ENCODE assay signal across 8 cellular contexts in the genomic region with DNA sequence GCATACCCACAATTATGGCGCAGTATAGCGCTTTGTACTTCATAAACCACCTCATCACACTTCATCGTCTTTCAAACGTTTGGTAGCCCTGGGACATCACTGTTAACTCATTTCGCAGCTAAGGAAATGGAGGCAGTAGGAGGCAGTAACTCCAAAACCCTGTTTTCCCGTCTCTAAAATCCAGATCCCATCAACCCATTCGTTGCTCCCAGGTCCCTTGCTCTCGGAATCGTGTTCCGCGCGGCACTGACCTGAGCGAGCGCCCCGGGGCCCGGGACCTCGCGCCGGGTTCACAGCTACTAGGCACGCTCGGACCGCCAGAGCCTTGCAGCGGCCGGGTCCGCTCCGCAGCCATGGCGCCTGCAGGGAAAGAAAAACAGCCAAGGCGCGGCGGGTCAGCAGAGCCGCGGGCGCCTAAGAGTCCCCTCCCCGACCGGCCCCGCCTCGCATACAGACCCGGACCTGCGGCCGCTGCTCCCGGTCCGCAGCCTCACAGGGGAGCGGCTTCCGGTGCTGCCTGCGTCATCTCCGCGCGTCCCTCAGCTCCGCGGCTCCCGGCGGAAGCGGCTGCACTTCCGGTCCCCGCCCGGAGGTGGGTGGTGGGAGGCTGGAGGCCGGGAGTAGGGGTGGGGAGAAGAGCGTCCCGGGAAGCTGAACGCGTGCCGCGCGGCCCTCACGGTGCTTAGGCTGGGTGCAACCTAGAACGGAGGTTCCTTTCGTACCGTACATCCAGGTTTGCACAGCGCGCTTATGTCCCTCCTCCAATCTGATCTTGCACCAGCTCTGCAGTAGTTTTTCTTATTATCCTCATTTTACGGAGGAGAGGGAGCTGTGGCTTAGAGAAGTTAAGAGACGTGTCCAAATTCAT. TPM values are rescaled to one million over a fixed set of nuclear protein-coding genes. Genes with fewer than 3 reads are reported as not detected.
DNase-seq lines count a peak whose midpoint lies in the region; ATAC-seq and TF ChIP-seq lines count a peak whose summit lies in the region.

Gene FBXW2, minus strand, starts transcription at position 519 of the 868 bp plus-strand sequence. CDS start 5,158 bp downstream, outside the sequence.

- H2AFZ ChIP-seq in GM23338 = peak within 1 kb of the TSS; percentile 99

- H3K27ac ChIP-seq in GM23338 (ENCODE audit: low read depth) = peak within 1 kb of the TSS; percentile 99

- H3K9me3 Mint-ChIP-seq in GM23338 = no peaks in the 10 kb centered on the region
- no peaks in the 10 kb centered on the region for H3K9me3 Mint-ChIP-seq in natural killer cell treated with Interleukin-12 subunit alpha and Interleukin-12 subunit beta and Interleukin-15 and Interleukin-18, amount 100 ng/mL, for 72 hours

- no peak for TF ChIP-seq CTCF in GM23338 (conservative IDR thresholded peaks at IDR 0.05; ENCODE audit: low read depth in 2 of 2)
- no peak for TF ChIP-seq CTCF in fibroblast of pulmonary artery (IDR thresholded peaks at IDR 0.05; ENCODE audit: low read length, missing control alignments)

- 0 out of 2 replicates have a peak, but pooled peaks cover 1% of the 10 kb centered on the region for H4K20me1 ChIP-seq in GM23338 (replicated peaks; ENCODE audit: insufficient read depth)

- peaks cover 5% of the 10 kb centered on the region; the same call in 1 of the 2 replicates for H3F3A ChIP-seq in GM23338 (replicated peaks; ENCODE audit: low read depth)

- peak within 1 kb of the TSS; percentile 95 for H3K4me3 ChIP-seq in GM23338
- peak within 1 kb of the TSS; percentile 72 for H3K4me3 ChIP-seq in fibroblast of pulmonary artery (replicated peaks; ENCODE audit: low read depth, low read length)

- H3K4me2 ChIP-seq in GM23338 = peak within 1 kb of the TSS; percentile 98

- peaks cover 1% of the 10 kb centered on the region for H3K27me3 Mint-ChIP-seq in GM23338 (ENCODE audit: insufficient read depth, low read depth, poor library complexity)
- no peaks in the 10 kb centered on the region for H3K27me3 Mint-ChIP-seq in natural killer cell treated with Interleukin-12 subunit alpha and Interleukin-12 subunit beta and Interleukin-15 and Interleukin-18, amount 100 ng/mL, for 72 hours

- peak within 1 kb of the TSS; percentile 94 for H3K4me3 Mint-ChIP-seq in GM23338
- H3K4me3 Mint-ChIP-seq in natural killer cell treated with Interleukin-12 subunit alpha and Interleukin-12 subunit beta and Interleukin-15 and Interleukin-18, amount 100 ng/mL, for 72 hours = peak within 1 kb of the TSS; percentile 96

- H3K4me1 ChIP-seq in GM23338 (ENCODE audit: insufficient read depth) = peaks cover 10% of the 10 kb centered on the region; the same call in 1 of the 2 replicates

- peak; percentile 98 for DNase-seq in Daoy (ENCODE audit: low read depth)
- DNase-seq in GM23338 (ENCODE audit: low spot score) = peak; percentile 97
- peak; percentile 85 for DNase-seq in LHCN-M2 (ENCODE audit: low read depth)
- peak; percentile 88 to 92 for DNase-seq in SHP77 (lab: John Stamatoyannopoulos, UW)
- peak; percentile 80 for DNase-seq in activated effector memory CD4-positive, alpha-beta T cell treated with Interleukin-2 at 50 U/mL for 16 hours
- DNase-seq in fibroblast of pulmonary artery (ENCODE audit: low read depth) = peak; percentile 92
- DNase-seq in natural killer cell treated with Interleukin-12 subunit alpha and Interleukin-12 subunit beta and Interleukin-15 and Interleukin-18, amount 100 ng/mL, for 72 hours (ENCODE audit: low spot score) = peak; percentile 94
- DNase-seq in stimulated activated naive CD4-positive, alpha-beta T cell treated with Interleukin-2 at 50 U/mL for 16 hours (lab: John Stamatoyannopoulos, UW) = peak; percentile 85

- H3K79me2 ChIP-seq in GM23338 (replicated peaks; ENCODE audit: insufficient read depth) = peaks cover 49% of the 10 kb centered on the region

- peak; percentile 97 for ATAC-seq in GM23338
- ATAC-seq in natural killer cell treated with Interleukin-12 subunit alpha and Interleukin-12 subunit beta and Interleukin-15 and Interleukin-18, amount 100 ng/mL, for 72 hours = peak; percentile 98 to 99

- H3K36me3 Mint-ChIP-seq in GM23338 (ENCODE audit: low read depth) = peaks cover 16% of the 10 kb centered on the region; the same call in 2 of the 3 replicates
- H3K36me3 Mint-ChIP-seq in natural killer cell treated with Interleukin-12 subunit alpha and Interleukin-12 subunit beta and Interleukin-15 and Interleukin-18, amount 100 ng/mL, for 72 hours = peaks cover 4% of the 10 kb centered on the region

- H3K36me3 ChIP-seq in GM23338 (ENCODE audit: insufficient read depth) = no peaks in the 10 kb centered on the region

- no peaks in the 10 kb centered on the region for H3K9me2 ChIP-seq in GM23338 (ENCODE audit: insufficient read depth)

- H3K4me1 Mint-ChIP-seq in GM23338 = peaks cover 12% of the 10 kb centered on the region; the same call in 2 of the 3 replicates
- H3K4me1 Mint-ChIP-seq in natural killer cell treated with Interleukin-12 subunit alpha and Interleukin-12 subunit beta and Interleukin-15 and Interleukin-18, amount 100 ng/mL, for 72 hours (ENCODE audit: low read depth in 2 of 2) = peaks cover 34 to 36% of the 10 kb centered on the region in 2 donors

- no peaks in the 10 kb centered on the region for H3K27me3 ChIP-seq in GM23338 (ENCODE audit: insufficient read depth)

- H3K27ac Mint-ChIP-seq in GM23338 = peak within 1 kb of the TSS; percentile 96
- peak within 1 kb of the TSS; percentile 85 to 93 for H3K27ac Mint-ChIP-seq in natural killer cell treated with Interleukin-12 subunit alpha and Interleukin-12 subunit beta and Interleukin-15 and Interleukin-18, amount 100 ng/mL, for 72 hours

TF ChIP-seq in GM23338, 12 proteins besides CTCF, POLR2A, EP300 and RAD21 (continues in another document):
- no peak for TF ChIP-seq ZNF331 (CRISPR knock-in tag; IDR thresholded peaks at IDR 0.05; ENCODE audit: low read depth)
- TF ChIP-seq EZH2phosphoT487 (IDR thresholded peaks at IDR 0.05; ENCODE audit: unreplicated experiment) = no peak
- TF ChIP-seq POLR2AphosphoS5 (IDR thresholded peaks at IDR 0.05; ENCODE audit: low read depth) = peak; percentile 99
- peak; percentile 96 for TF ChIP-seq CREB1 (CRISPR knock-in tag; IDR thresholded peaks at IDR 0.05; ENCODE audit: low read depth)

RNA-seq across cellular contexts. Expression of gene FBXW2, which starts in this region (rescaled TPM):
- total RNA-seq in Daoy (2014; rRNA removed; shearing (Covaris generic)) = 15.3 and 18.9 TPM in 2 replicates
- total RNA-seq in GM23338 (2014; rRNA removed; shearing (Covaris generic)) = 47.6 and 55.2 TPM in 2 replicates
- 7.4 and 10.0 TPM in 2 replicates for polyA plus RNA-seq in GM23338 (2016; fragmentation: Nextera tagmentation; extraction: Ambion mirVana)
- 19.0 and 22.2 TPM in 2 replicates for total RNA-seq in LHCN-M2 (2014; rRNA removed)
- 28.8 TPM for polyA plus RNA-seq in LHCN-M2 (2012)
- 100 to 1,000 TPM in 1 of 2 donors, 10 to 100 TPM in 1; 73.6 to 105 TPM for total RNA-seq in natural killer cell treated with Interleukin-12 subunit alpha and Interleukin-12 subunit beta and Interleukin-15 and Interleukin-18, amount 100 ng/mL, for 72 hours

Comparison
In these comparisons a context has a peak if more than half of its experiments do, and no peak if none do; other contexts are left out.
1. Peak in every context shown above with its lines: DNase-seq, ATAC-seq, H3K4me3 ChIP-seq and H3K27ac ChIP-seq.